16 cellular contexts compared by ENCODE assay signal in genomic region chr4:73224886-73225285, GRCh38. TPM values are rescaled to one million over a fixed set of nuclear protein-coding genes. Genes with fewer than 3 reads are reported as not detected.
A peak's percentile ranks its signal among the peaks of the same experiment; 100 is the strongest.
DNase-seq lines count a peak whose midpoint lies in the region; ATAC-seq and TF ChIP-seq lines count a peak whose summit lies in the region.
"Had no signal": no experiment of that assay in that cellular context is flagged by ENCODE, and none has a peak within 500 bp of the region (broad histone marks: within the 10 kb centered on the region; RNA-seq: fewer than 3 reads in every experiment).

No MANE protein-coding gene starts in this region.

- CTCF ChIA-PET in CD4-positive, alpha-beta memory T cell (lab: Charles Lee; ENCODE audit: partially characterized antibody): no interaction called here
- CTCF ChIA-PET in T-cell (lab: Charles Lee): no interaction called here

- H3K9me3 Mint-ChIP-seq in CD4-positive, alpha-beta memory T cell: no peaks in the 10 kb centered on the region
- peaks cover 0 to 3% (median 2%) of the 10 kb centered on the region in 3 donors for H3K9me3 Mint-ChIP-seq in T-cell
- no peaks in the 10 kb centered on the region for H3K9me3 Mint-ChIP-seq in immature natural killer cell

- H3K4me1 Mint-ChIP-seq in CD4-positive, alpha-beta memory T cell: peaks cover 21 to 37% (median 26%) of the 10 kb centered on the region in 4 donors
- H3K4me1 Mint-ChIP-seq in T-cell (peaks cover 35 to 41% (median 36%) of the 10 kb centered on the region in 3 donors), immature natural killer cell (peaks cover 21 to 26% of the 10 kb centered on the region in 2 donors)

- peak overlapping the region in 2 of 8 donors; percentile 52 to 58 for H3K4me3 Mint-ChIP-seq in CD4-positive, alpha-beta memory T cell
- H3K4me3 Mint-ChIP-seq in T-cell: no peak overlapping the region
- no peak overlapping the region for H3K4me3 Mint-ChIP-seq in immature natural killer cell

- H3K36me3 ChIP-seq in CD4-positive, alpha-beta memory T cell (ENCODE audit: insufficient read depth, low read length): no peaks in the 10 kb centered on the region
- H3K36me3 ChIP-seq: heart right ventricle, neutrophil, thoracic aorta had no signal

- intact Hi-C loops in CD4-positive, alpha-beta memory T cell (cut with micrococcal nuclease): no loop called here

- H3K27ac ChIP-seq in CD4-positive, alpha-beta memory T cell (ENCODE audit: low read depth, low read length): no peak overlapping the region
- H3K27ac ChIP-seq: neutrophil, thoracic aorta had no signal

- TF ChIP-seq CTCF in GM12865 (IDR thresholded peaks at IDR 0.05; ENCODE audit: insufficient read depth, low read depth, low read length, missing control alignments): no peak

- H3K9me3 ChIP-seq in CD4-positive, alpha-beta memory T cell (ENCODE audit: control insufficient read depth in 1 of 2, low read length in 2 of 2): no peaks in the 10 kb centered on the region
- H3K9me3 ChIP-seq: neutrophil, thoracic aorta had no signal

- peaks cover 50% of the 10 kb centered on the region for H3K4me1 ChIP-seq in CD4-positive, alpha-beta memory T cell (ENCODE audit: insufficient read depth, low read length)

- no peak for ATAC-seq in T-cell (replicated peaks in 1 of 4)
- ATAC-seq in GM21717 (IDR thresholded peaks at IDR 0.05; ENCODE audit: unreplicated experiment): no peak
- ATAC-seq: heart right ventricle had no signal

- POLR2A ChIA-PET in CD4-positive, alpha-beta memory T cell (lab: Charles Lee; ENCODE audit: partially characterized antibody): interaction anchor here (2.4 kb wide), 1 partner anchor 155 kb away, joined by 9 read pairs; the partner anchor contains the start of gene COX18
- POLR2A ChIA-PET in T-cell (lab: Charles Lee): no interaction called here

- H3K4me3 ChIP-seq in CD4-positive, alpha-beta memory T cell (ENCODE audit: low read length in 2 of 2): no peak overlapping the region
- no peak overlapping the region for H3K4me3 ChIP-seq in GM12865 (ENCODE audit: low read depth, low read length)
- H3K4me3 ChIP-seq: heart right ventricle, thoracic aorta had no signal

- no peaks in the 10 kb centered on the region for H3K27me3 Mint-ChIP-seq in CD4-positive, alpha-beta memory T cell
- H3K27me3 Mint-ChIP-seq in T-cell: no peaks in the 10 kb centered on the region
- peaks cover 0 to 2% (median 0%) of the 10 kb centered on the region in 3 donors for H3K27me3 Mint-ChIP-seq in immature natural killer cell (ENCODE audit: low read depth in 3 of 3)

- peak overlapping the region in 6 of 7 donors; percentile 38 to 87 (median 64) for H3K27ac Mint-ChIP-seq in CD4-positive, alpha-beta memory T cell
- H3K27ac Mint-ChIP-seq in T-cell: peak overlapping the region; percentile 72 to 86
- H3K27ac Mint-ChIP-seq in immature natural killer cell: peak overlapping the region in 5 of 6 donors; percentile 2 to 77 (median 55)

- H3K36me3 Mint-ChIP-seq in CD4-positive, alpha-beta memory T cell: peaks cover 5 to 7% of the 10 kb centered on the region in 2 donors
- peaks cover 7% of the 10 kb centered on the region for H3K36me3 Mint-ChIP-seq in T-cell
- no peaks in the 10 kb centered on the region for H3K36me3 Mint-ChIP-seq in immature natural killer cell

- no peak for DNase-seq in CD4-positive, alpha-beta memory T cell
- peak; percentile 10 for DNase-seq in GM12865 (ENCODE audit: low read depth)
- DNase-seq in T-cell: no peak
- no peak for DNase-seq in immature natural killer cell
- no peak for DNase-seq in activated CD4-positive, CD25-positive, alpha-beta regulatory T cell (lab: John Stamatoyannopoulos, UW)
- no peak for DNase-seq in medulla oblongata (ENCODE audit: extremely low spot score)
- DNase-seq: activated CD4-positive, CD25-positive, alpha-beta regulatory T cell treated with anti-CD3 and anti-CD28 coated beads, Interleukin-2, amount 50 U/mL, for 72 hours; Calu3; heart right ventricle; KG1; NCI-H1694; SIG-M5; small intestine had no signal

- no peaks in the 10 kb centered on the region for H3K27me3 ChIP-seq in CD4-positive, alpha-beta memory T cell (ENCODE audit: insufficient read depth, low read length)
- H3K27me3 ChIP-seq: heart right ventricle, neutrophil had no signal

RNA-seq across cellular contexts. Expression of gene ANKRD17, which starts 33.7 kb away (rescaled TPM):
- total RNA-seq in CD4-positive, alpha-beta memory T cell: 10 to 100 TPM; 58.4 to 58.7 TPM
- polyA plus RNA-seq in CD4-positive, alpha-beta memory T cell: 10 to 100 TPM in 1 of 2 donors, 1 to 10 TPM in 1; 7.9 to 15.8 TPM
- total RNA-seq in T-cell: 10 to 100 TPM; 48.6 to 63.8 (median 51.8) TPM
- 10 to 100 TPM in 1 of 3 donors, 1 to 10 TPM in 2; 4.8 to 15.9 (median 8.5) TPM for polyA plus RNA-seq in immature natural killer cell
